ENCODE assay signal across 8 cellular contexts in the genomic region with DNA sequence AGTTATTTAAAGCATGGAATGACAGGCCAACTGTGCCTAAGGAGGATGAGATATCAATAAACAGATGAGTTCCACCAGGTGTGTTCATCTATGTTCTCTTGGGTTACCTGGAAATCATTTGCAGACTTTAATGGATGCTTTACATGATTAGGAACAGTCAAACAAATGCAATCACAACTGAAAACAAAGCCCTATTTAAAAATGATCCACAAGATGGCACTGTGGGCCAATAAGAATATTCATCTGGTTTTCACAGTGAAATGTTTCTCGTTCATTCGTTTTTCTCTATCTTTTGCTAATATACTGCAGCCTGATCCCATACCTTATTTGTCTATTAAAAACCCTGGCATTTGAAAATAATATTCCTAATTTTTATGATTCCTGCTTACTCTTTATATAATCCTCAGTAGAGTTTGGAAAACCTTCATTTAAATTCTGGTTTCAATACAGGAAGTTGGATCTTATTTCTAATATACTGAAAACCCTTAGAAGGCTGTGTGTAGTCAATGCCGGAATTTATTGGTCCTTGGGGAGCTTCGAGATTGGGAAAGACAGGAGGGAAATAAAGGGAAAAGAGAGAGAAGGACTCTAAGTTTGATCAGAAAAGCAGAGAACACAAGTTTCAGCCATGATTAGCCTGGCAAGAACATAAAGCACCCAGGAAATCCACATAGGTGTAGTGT.
DNase-seq lines count a peak whose midpoint lies in the region; ATAC-seq, FAIRE-seq and TF ChIP-seq lines count a peak whose summit lies in the region.

No MANE protein-coding gene starts in this region.

- no peak for TF ChIP-seq EP300 in GM12878 (IDR thresholded peaks at IDR 0.05; ENCODE audit: borderline replicate concordance in 1 of 2, control insufficient read depth in 1 of 2, low read depth in 2 of 2, low read length in 2 of 2)

- ATAC-seq in GM12878 = peak; percentile 64
- ATAC-seq in left lobe of liver = peak; percentile 77
- ATAC-seq in HG03439 (IDR thresholded peaks at IDR 0.05; ENCODE audit: unreplicated experiment) = no peak
- no peak for ATAC-seq in GM19463 (IDR thresholded peaks at IDR 0.05; ENCODE audit: unreplicated experiment)

- H3K36me3 ChIP-seq in ACC112 (ENCODE audit: insufficient read depth, low read length) (no peaks in the 10 kb centered on the region), GM12878 (ENCODE audit: control insufficient read depth in 2 of 2, insufficient read depth in 2 of 2, low read length in 1 of 2) (no peaks in the 10 kb centered on the region)

- CTCF ChIA-PET in GM12878 (lab: Yijun Ruan, JAX) = interaction anchor here (0.6 to 1.6 kb wide), 6 partner anchors 153 to 1447 kb away, joined by 3 to 12 read pairs (median 4); no protein-coding TSS in a partner anchor

- H3K4me3 ChIP-seq in ACC112 (ENCODE audit: low read depth, low read length) = peak overlapping the region; percentile 49
- no peak overlapping the region for H3K4me3 ChIP-seq in GM12878

- no peaks in the 10 kb centered on the region for H3K9me3 ChIP-seq in GM12878 (replicated peaks; ENCODE audit: control insufficient read depth, insufficient read depth, low read length)

- POLR2A ChIA-PET in GM12878 (lab: Charles Lee) = no interaction called here

- DNase-seq in GM04504 (ENCODE audit: low read depth) = peak; percentile 9
- DNase-seq in NCI-H1694 (lab: John Stamatoyannopoulos, UW) = peak; percentile 2
- DNase-seq in GM12878 (ENCODE audit: low read depth, low spot score) = no peak
- no peak for DNase-seq in left lobe of liver (ENCODE audit: low spot score)
- DNase-seq in urothelium cell line (ENCODE audit: low spot score) = peak; percentile 15

- intact Hi-C loops in GM12878 (cut with micrococcal nuclease; ENCODE audit: unreplicated experiment) = loop anchor here (1.0 to 10.0 kb wide), 5 partner anchors 153 to 1175 kb away; no protein-coding TSS in a partner anchor

- TF ChIP-seq POLR2A in GM12878 (IDR thresholded peaks at IDR 0.05; ENCODE audit: low read depth, low read length) = no peak

- WGBS in GM12878 (ENCODE audit: insufficient coverage, insufficient replicate concordance, low lambda C conversion rate, missing lambda C conversion rate) = 0% methylated on average over 4 of the region's 4 CpGs

- peak; percentile 36 to 59 (median 44); a peak in 4 of 6 replicates for TF ChIP-seq CTCF in GM12878 (IDR thresholded peaks at IDR 0.05 in 2 of 3, conservative IDR thresholded peaks at IDR 0.05 in 1 of 3; ENCODE audit: control insufficient read depth in 2 of 3, extremely low read depth in 1 of 3, insufficient read depth in 1 of 3, low read depth in 3 of 3, low read length in 3 of 3)

- BruUV-seq in GM12878 (replicated peaks; lab: Mats Ljungman, UMichigan) = no TSS peak

- H3K9ac ChIP-seq in GM12878 (ENCODE audit: control insufficient read depth, insufficient read depth, low read length) = no peak overlapping the region

- FAIRE-seq in GM12878 (lab: Jason Lieb, UNC) = peak; percentile 38
- FAIRE-seq in urothelium cell line (lab: Jason Lieb, UNC) = no peak

- RAD21 ChIA-PET in GM12878 (lab: Charles Lee; ENCODE audit: unreplicated experiment) = interaction anchor here (1.2 kb wide), 1 partner anchor 1034 kb away, joined by 3 read pairs; no protein-coding TSS in a partner anchor

- no peaks in the 10 kb centered on the region for H3K79me2 ChIP-seq in ACC112 (ENCODE audit: control insufficient read depth, insufficient read depth, low read length, unreplicated experiment)
- H3K79me2 ChIP-seq in GM12878 (ENCODE audit: control insufficient read depth, insufficient read depth, low read length) = no peaks in the 10 kb centered on the region

- H3K27ac ChIP-seq in ACC112 (ENCODE audit: low read depth, low read length) (no peak overlapping the region), GM12878 (ENCODE audit: control insufficient read depth, insufficient read depth) (no peak overlapping the region)

- H2AFZ ChIP-seq in ACC112 (ENCODE audit: low read length, unreplicated experiment) = peak overlapping the region; percentile 43
- no peak overlapping the region for H2AFZ ChIP-seq in GM12878 (ENCODE audit: control insufficient read depth, low read depth, low read length)

- H3K4me1 ChIP-seq in ACC112 (ENCODE audit: control insufficient read depth, insufficient read depth, low read length, unreplicated experiment) (peaks cover 5% of the 10 kb centered on the region), GM12878 (ENCODE audit: control insufficient read depth, insufficient read depth, low read length) (no peaks in the 10 kb centered on the region)

- TF ChIP-seq RAD21 in GM12878 (IDR thresholded peaks at IDR 0.05; ENCODE audit: insufficient read depth, low read depth, low read length) = peak; percentile 68

- H4K20me1 ChIP-seq in GM12878 (ENCODE audit: control insufficient read depth, insufficient read depth) = no peaks in the 10 kb centered on the region; the same call in 1 of the 2 replicates

- H3K4me2 ChIP-seq in GM12878 (ENCODE audit: control insufficient read depth, insufficient read depth) = no peak overlapping the region

- SMC1A ChIA-PET in GM12878 (lab: Charles Lee; ENCODE audit: uncharacterized antibody, unreplicated experiment) = interaction anchor here (1.1 to 3.4 kb wide), 3 partner anchors 24 to 1179 kb away, joined by 3 to 10 read pairs (median 4); no protein-coding TSS in a partner anchor

- in situ Hi-C loops in GM12878 (cut with MboI) = loop anchor here (5.0 to 10.0 kb wide), 3 partner anchors 162 to 1177 kb away; no protein-coding TSS in a partner anchor

- H3K27me3 ChIP-seq in ACC112 (ENCODE audit: insufficient read depth, low read length) (no peaks in the 10 kb centered on the region), GM12878 (replicated peaks in 1 of 2; ENCODE audit: control insufficient read depth in 2 of 2, insufficient read depth in 2 of 2, low read length in 1 of 2) (peaks cover 0 to 2% of the 10 kb centered on the region in 2 experiments; a peak in 1 of 4 replicates)

TF ChIP-seq in GM12878, 131 proteins besides CTCF, POLR2A, EP300 and RAD21:
- TF ChIP-seq SMC3 (IDR thresholded peaks at IDR 0.05; ENCODE audit: borderline replicate concordance, low read length) (peak; percentile 36; the same call in 1 of the 2 replicates), NFXL1 (IDR thresholded peaks at IDR 0.05; ENCODE audit: borderline replicate concordance) (no peak)

Comparison
In these comparisons a context has a peak if more than half of its experiments do, and no peak if none do; other contexts are left out.
1. DNase-seq: peak in GM04504 (single experiment), NCI-H1694 (single experiment) and urothelium cell line (single experiment); none in GM12878 (single experiment) and left lobe of liver (single experiment).
2. ATAC-seq: peak in GM12878 (single experiment) and left lobe of liver (single experiment); none in HG03439 (single experiment) and GM19463 (single experiment).